ENCODE assay signal across 21 cellular contexts in genomic region chr3:55000946-55001345, GRCh38.
"Had no signal": no experiment of that assay in that cellular context is flagged by ENCODE, and none has a peak within 500 bp of the region (broad histone marks: within the 10 kb centered on the region; RNA-seq: fewer than 3 reads in every experiment).

No MANE protein-coding gene starts in this region.

- H3K4me3 ChIP-seq: body of pancreas, mucosa of descending colon, tibial artery, uterus had no signal

- H3K36me3 Mint-ChIP-seq: activated naive CD8-positive, alpha-beta T cell treated with anti-CD3 and anti-CD28 coated beads, Interleukin-2, amount 10 ng/mL, durations not matched to agents 7 days and 5 days; naive B cell; stimulated activated effector memory CD8-positive, alpha-beta T cell treated with anti-CD3 and anti-CD28 coated beads, Interleukin-12 subunit alpha, Interleukin-12 subunit beta, amount 100 ng/mL, for 72 hours had no signal

- DNase-seq: activated B cell treated with CpG ODN at 0.5 μM for 24 hours; activated CD4-positive, alpha-beta T cell treated with anti-CD3 and anti-CD28 coated beads for 4 hours; activated CD4-positive, alpha-beta T cell treated with anti-CD3 and anti-CD28 coated beads, Interleukin-2, amount 50 U/mL, for 48 hours; activated effector memory CD4-positive, alpha-beta T cell treated with Interleukin-2 at 50 U/mL for 16 hours; activated naive CD4-positive, alpha-beta T cell treated with anti-CD3 and anti-CD28 coated beads for 36 hours; activated naive CD8-positive, alpha-beta T cell treated with anti-CD3 and anti-CD28 coated beads, Interleukin-2, amount 10 ng/mL, durations not matched to agents 7 days and 5 days; activated T-cell treated with anti-CD3 and anti-CD28 coated beads, Interleukin-2, amount 50 U/mL, for 48 hours; dermis blood vessel endothelial cell; effector CD8-positive, alpha-beta T cell; naive B cell; occipital lobe; retina; stimulated activated naive CD8-positive, alpha-beta T cell treated with anti-CD3 and anti-CD28 coated beads, Interleukin-15, amount 100 ng/mL, for 72 hours; SW 1271; T-helper 17 cell; tibial artery; uterus had no signal

- H3K27me3 ChIP-seq: body of pancreas, tibial artery, uterus had no signal

- H3K27ac Mint-ChIP-seq: activated B cell treated with CpG ODN at 0.5 μM for 24 hours; activated naive CD4-positive, alpha-beta T cell treated with anti-CD3 and anti-CD28 coated beads for 36 hours; activated naive CD8-positive, alpha-beta T cell treated with anti-CD3 and anti-CD28 coated beads, Interleukin-2, amount 10 ng/mL, durations not matched to agents 7 days and 5 days; naive B cell; stimulated activated effector memory CD8-positive, alpha-beta T cell treated with anti-CD3 and anti-CD28 coated beads, Interleukin-12 subunit alpha, Interleukin-12 subunit beta, amount 100 ng/mL, for 72 hours; stimulated activated naive CD8-positive, alpha-beta T cell treated with anti-CD3 and anti-CD28 coated beads, Interleukin-15, amount 100 ng/mL, for 72 hours; T-helper 17 cell had no signal

- H3K9me3 Mint-ChIP-seq: activated B cell treated with CpG ODN at 0.5 μM for 24 hours; activated naive CD4-positive, alpha-beta T cell treated with anti-CD3 and anti-CD28 coated beads for 36 hours; activated naive CD8-positive, alpha-beta T cell treated with anti-CD3 and anti-CD28 coated beads, Interleukin-2, amount 10 ng/mL, durations not matched to agents 7 days and 5 days; stimulated activated effector memory CD8-positive, alpha-beta T cell treated with anti-CD3 and anti-CD28 coated beads, Interleukin-12 subunit alpha, Interleukin-12 subunit beta, amount 100 ng/mL, for 72 hours had no signal

- H3K27ac ChIP-seq: body of pancreas, tibial artery, uterus had no signal

- H3K36me3 ChIP-seq: tibial artery, uterus had no signal

- ATAC-seq: body of pancreas; stimulated activated effector memory CD8-positive, alpha-beta T cell treated with anti-CD3 and anti-CD28 coated beads, Interleukin-12 subunit alpha, Interleukin-12 subunit beta, amount 100 ng/mL, for 72 hours; stimulated activated naive CD8-positive, alpha-beta T cell treated with anti-CD3 and anti-CD28 coated beads, Interleukin-15, amount 100 ng/mL, for 72 hours; T-helper 17 cell had no signal

- H3K4me3 Mint-ChIP-seq: activated B cell treated with CpG ODN at 0.5 μM for 24 hours; activated naive CD4-positive, alpha-beta T cell treated with anti-CD3 and anti-CD28 coated beads for 36 hours; activated naive CD8-positive, alpha-beta T cell treated with anti-CD3 and anti-CD28 coated beads, Interleukin-2, amount 10 ng/mL, durations not matched to agents 7 days and 5 days; naive B cell; neural crest cell; stimulated activated effector memory CD8-positive, alpha-beta T cell treated with anti-CD3 and anti-CD28 coated beads, Interleukin-12 subunit alpha, Interleukin-12 subunit beta, amount 100 ng/mL, for 72 hours; stimulated activated naive CD8-positive, alpha-beta T cell treated with anti-CD3 and anti-CD28 coated beads, Interleukin-15, amount 100 ng/mL, for 72 hours; T-helper 17 cell had no signal

- H3K4me1 ChIP-seq: body of pancreas, uterus had no signal

- H3K9me3 ChIP-seq: body of pancreas, mucosa of descending colon, tibial artery, uterus had no signal

- H3K27me3 Mint-ChIP-seq: activated B cell treated with CpG ODN at 0.5 μM for 24 hours; activated naive CD8-positive, alpha-beta T cell treated with anti-CD3 and anti-CD28 coated beads, Interleukin-2, amount 10 ng/mL, durations not matched to agents 7 days and 5 days; stimulated activated naive CD8-positive, alpha-beta T cell treated with anti-CD3 and anti-CD28 coated beads, Interleukin-15, amount 100 ng/mL, for 72 hours; T-helper 17 cell had no signal

- H3K4me1 Mint-ChIP-seq: activated B cell treated with CpG ODN at 0.5 μM for 24 hours; activated naive CD8-positive, alpha-beta T cell treated with anti-CD3 and anti-CD28 coated beads, Interleukin-2, amount 10 ng/mL, durations not matched to agents 7 days and 5 days; naive B cell; stimulated activated effector memory CD8-positive, alpha-beta T cell treated with anti-CD3 and anti-CD28 coated beads, Interleukin-12 subunit alpha, Interleukin-12 subunit beta, amount 100 ng/mL, for 72 hours; stimulated activated naive CD8-positive, alpha-beta T cell treated with anti-CD3 and anti-CD28 coated beads, Interleukin-15, amount 100 ng/mL, for 72 hours; T-helper 17 cell had no signal
